Comparison of ENCODE assay signal across 11 cellular contexts in the genomic region with DNA sequence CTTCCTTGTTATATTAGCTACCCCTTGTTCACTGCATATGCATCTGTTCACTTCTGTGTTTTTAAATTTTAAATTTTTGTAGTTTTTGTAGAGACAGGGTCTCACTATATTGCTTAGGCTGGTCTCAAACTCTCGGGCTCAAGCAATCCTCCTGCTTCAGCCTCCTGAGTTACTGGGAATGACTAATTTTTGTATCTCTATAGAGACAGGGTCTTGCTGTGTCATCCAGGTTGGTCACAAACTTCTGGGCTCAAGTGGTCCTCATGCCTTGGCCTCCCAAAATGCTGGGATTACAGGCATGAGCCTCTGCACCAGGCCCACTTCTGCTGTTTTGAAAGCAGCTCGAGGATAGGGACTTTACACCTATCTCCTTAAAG.
DNase-seq lines count a peak whose midpoint lies in the region; ATAC-seq and TF ChIP-seq lines count a peak whose summit lies in the region.
"Had no signal": no experiment of that assay in that cellular context is flagged by ENCODE, and none has a peak within 500 bp of the region (broad histone marks: within the 10 kb centered on the region; RNA-seq: fewer than 3 reads in every experiment).

No MANE protein-coding gene starts in this region.

- H3K27me3 Mint-ChIP-seq in activated T-helper 17 cell treated with anti-CD3 and anti-CD28 coated beads, Interleukin-2, amount 50 U/mL, for 72 hours, result no peaks in the 10 kb centered on the region

- peak overlapping the region; percentile 63 for H3K4me3 Mint-ChIP-seq in activated T-helper 17 cell treated with anti-CD3 and anti-CD28 coated beads, Interleukin-2, amount 50 U/mL, for 72 hours
- H3K4me3 Mint-ChIP-seq: nephron had no signal

- peaks cover 13% of the 10 kb centered on the region for H3K4me1 Mint-ChIP-seq in activated T-helper 17 cell treated with anti-CD3 and anti-CD28 coated beads, Interleukin-2, amount 50 U/mL, for 72 hours

- peak overlapping the region; percentile 74 for H3K27ac Mint-ChIP-seq in activated T-helper 17 cell treated with anti-CD3 and anti-CD28 coated beads, Interleukin-2, amount 50 U/mL, for 72 hours
- H3K27ac Mint-ChIP-seq: nephron had no signal

- TF ChIP-seq CTCF in DOHH2 (IDR thresholded peaks at IDR 0.05; ENCODE audit: low read depth, low read length, poor library complexity, severe bottlenecking) (no peak), body of pancreas (IDR thresholded peaks at IDR 0.05) (no peak)

- no peaks in the 10 kb centered on the region for H3K36me3 Mint-ChIP-seq in activated T-helper 17 cell treated with anti-CD3 and anti-CD28 coated beads, Interleukin-2, amount 50 U/mL, for 72 hours (ENCODE audit: low read depth)

- H3K9me3 ChIP-seq in DOHH2 (ENCODE audit: control insufficient read depth, insufficient read depth, low read length), result no peaks in the 10 kb centered on the region
- H3K9me3 ChIP-seq in body of pancreas, result no peaks in the 10 kb centered on the region
- H3K9me3 ChIP-seq: upper lobe of right lung had no signal

- H3K27me3 ChIP-seq in DOHH2 (ENCODE audit: control insufficient read depth, low read length), result no peaks in the 10 kb centered on the region
- no peaks in the 10 kb centered on the region for H3K27me3 ChIP-seq in body of pancreas
- H3K27me3 ChIP-seq: upper lobe of right lung had no signal

- intact Hi-C loops in body of pancreas (cut with DNase I), result no loop called here
- intact Hi-C loops in left colon (cut with DNase I, micrococcal nuclease), result no loop called here

- H3K4me3 ChIP-seq in DOHH2 (ENCODE audit: low read length) (peak overlapping the region; percentile 13; the same call in 1 of the 2 replicates), body of pancreas (no peak overlapping the region)
- H3K4me3 ChIP-seq: upper lobe of right lung had no signal

- H3K9me2 ChIP-seq in DOHH2 (replicated peaks; ENCODE audit: control insufficient read depth, low read length), result no peaks in the 10 kb centered on the region

- H3K4me1 ChIP-seq in DOHH2 (ENCODE audit: control insufficient read depth, low read length) (peaks cover 11% of the 10 kb centered on the region), body of pancreas (no peaks in the 10 kb centered on the region)

- H3K27ac ChIP-seq in DOHH2 (ENCODE audit: low read depth, low read length) (no peak overlapping the region), body of pancreas (no peak overlapping the region)
- H3K27ac ChIP-seq: upper lobe of right lung had no signal

- H3K36me3 ChIP-seq in DOHH2 (ENCODE audit: control insufficient read depth, low read length) (0 out of 2 replicates have a peak, but pooled peaks cover 3% of the 10 kb centered on the region), body of pancreas (replicated peaks in 1 of 2; ENCODE audit: insufficient read depth in 1 of 2, low read depth in 2 of 2) (no peaks in the 10 kb centered on the region)
- H3K36me3 ChIP-seq: upper lobe of right lung had no signal

- no peaks in the 10 kb centered on the region for H4K20me1 ChIP-seq in DOHH2 (ENCODE audit: control insufficient read depth, insufficient read depth, low read depth, low read length)

- no peaks in the 10 kb centered on the region for H3F3A ChIP-seq in DOHH2 (ENCODE audit: control insufficient read depth, insufficient read depth)

- peak overlapping the region; percentile 26 for H3K4me2 ChIP-seq in DOHH2 (ENCODE audit: low read length)

- 81 to 91% methylated on average over 2 of the region's 2 CpGs for WGBS in body of pancreas, 2 donors

- H3K9me3 Mint-ChIP-seq in activated T-helper 17 cell treated with anti-CD3 and anti-CD28 coated beads, Interleukin-2, amount 50 U/mL, for 72 hours, result no peaks in the 10 kb centered on the region
- H3K9me3 Mint-ChIP-seq: nephron had no signal

- TF ChIP-seq POLR2A in body of pancreas (IDR thresholded peaks at IDR 0.05), result no peak

- no peaks in the 10 kb centered on the region for H3K79me2 ChIP-seq in DOHH2 (ENCODE audit: control insufficient read depth, low read length)

- DNase-seq in NCI-H1436 (lab: John Stamatoyannopoulos, UW), result no peak
- DNase-seq in body of pancreas, result no peak
- no peak for DNase-seq in left colon
- DNase-seq in HuH-7.5 (ENCODE audit: low spot score), result no peak
- DNase-seq: upper lobe of right lung had no signal

- ATAC-seq in GM19455 (IDR thresholded peaks at IDR 0.05; ENCODE audit: unreplicated experiment) (peak; percentile 26), HG03066 (IDR thresholded peaks at IDR 0.05; ENCODE audit: low read depth, unreplicated experiment) (peak; percentile 9), body of pancreas (no peak), left colon (no peak)
- peak; percentile 64 for ATAC-seq in activated T-helper 17 cell treated with anti-CD3 and anti-CD28 coated beads, Interleukin-2, amount 50 U/mL, for 72 hours (replicated peaks)
- ATAC-seq: HepG2 had no signal

Comparison
In these comparisons a context has a peak if more than half of its experiments do, and no peak if none do; other contexts are left out.
1. ATAC-seq: peak in GM19455 (single experiment), HG03066 (single experiment) and activated T-helper 17 cell treated with anti-CD3 and anti-CD28 coated beads, Interleukin-2, amount 50 U/mL, for 72 hours (single experiment); none in body of pancreas (single experiment) and left colon (single experiment).